In the genomic region with DNA sequence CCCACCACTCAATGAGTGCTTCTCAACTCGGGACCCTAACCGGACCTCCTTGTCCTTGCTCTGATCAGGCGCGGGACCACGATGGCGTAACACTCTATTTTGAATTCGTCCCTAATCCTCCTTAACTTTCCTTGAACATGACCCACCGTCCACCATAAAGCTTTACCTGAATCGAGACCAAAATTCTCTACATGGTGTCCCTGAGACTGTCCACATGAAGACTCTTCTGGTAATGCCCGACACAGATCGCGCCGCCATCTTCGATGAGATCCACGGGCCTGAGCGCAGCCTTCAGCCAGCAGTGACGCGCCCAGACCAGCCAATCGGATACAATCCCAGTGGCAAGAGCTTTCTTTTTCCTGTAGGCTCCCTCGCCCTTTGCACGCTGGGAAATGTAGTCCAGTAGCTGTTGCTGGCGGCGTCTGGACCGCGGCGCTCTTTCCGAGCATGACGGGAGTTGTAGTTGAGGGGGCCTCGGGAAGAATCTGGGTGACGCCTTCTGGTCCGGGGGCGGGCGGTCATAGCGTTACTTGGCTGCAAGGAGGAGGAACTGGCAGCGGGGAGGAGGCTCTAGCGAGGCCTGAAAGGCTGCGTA, we compare ENCODE assay signal across 8 cellular contexts. TPM values are rescaled to one million over a fixed set of nuclear protein-coding genes. Genes with fewer than 3 reads are reported as not detected.
DNase-seq lines count a peak whose midpoint lies in the region; ATAC-seq and TF ChIP-seq lines count a peak whose summit lies in the region.

A gene (minus strand): TSS at position 284 of the 595 bp plus-strand sequence. CDS start 26 bp downstream, at position 258.
A gene (plus strand): TSS at position 517 of the 595 bp plus-strand sequence. CDS start 306 bp downstream, outside the sequence.

- no peaks in the 10 kb centered on the region for H3K27me3 Mint-ChIP-seq in activated T-cell treated with anti-CD3 and anti-CD28 coated beads, Interleukin-2, amount 50 U/mL, for 72 hours (ENCODE audit: low read depth)

- H3K36me3 Mint-ChIP-seq in activated T-cell treated with anti-CD3 and anti-CD28 coated beads, Interleukin-2, amount 50 U/mL, for 72 hours (ENCODE audit: insufficient read depth in 2 of 2): peaks cover 43 to 70% of the 10 kb centered on the region in 2 donors

- peak; percentile 98 for ATAC-seq in GM21723 (IDR thresholded peaks at IDR 0.05; ENCODE audit: unreplicated experiment)
- ATAC-seq in Panc1: peak; percentile 100
- peak; percentile 96 to 97 for ATAC-seq in activated T-cell treated with anti-CD3 and anti-CD28 coated beads, Interleukin-2, amount 50 U/mL, for 72 hours (replicated peaks in 1 of 2)

- peaks cover 3% of the 10 kb centered on the region; the same call in 1 of the 2 replicates for H3K4me1 ChIP-seq in Panc1 (ENCODE audit: control insufficient read depth, insufficient read depth, low read length)
- peaks cover 12 to 43% (median 17%) of the 10 kb centered on the region in 3 donors for H3K4me1 ChIP-seq in esophagus squamous epithelium

- DNase-seq in DMS53 (lab: John Stamatoyannopoulos, UW) (peak; percentile 98), KG1 (lab: John Stamatoyannopoulos, UW) (peak; percentile 91), Panc1 (ENCODE audit: low read depth, low spot score) (peak; percentile 78), esophagus squamous epithelium (lab: John Stamatoyannopoulos, UW) (peak; percentile 91), myocyte (ENCODE audit: low read depth) (peak; percentile 100)
- DNase-seq in activated T-cell treated with anti-CD3 and anti-CD28 coated beads, Interleukin-2, amount 50 U/mL, for 72 hours: peak; percentile 95 to 96
- DNase-seq in stimulated activated CD8-positive, alpha-beta memory T cell treated with anti-CD3 and anti-CD28 coated beads, Interleukin-7, amount 100 ng/mL, for 48 hours (ENCODE audit: extremely low read depth in 1 of 2, low read depth in 1 of 2): peak; percentile 85 to 96

- H3K9me3 Mint-ChIP-seq in activated T-cell treated with anti-CD3 and anti-CD28 coated beads, Interleukin-2, amount 50 U/mL, for 72 hours: peaks cover 10 to 14% of the 10 kb centered on the region in 2 donors

- H3K36me3 ChIP-seq in Panc1 (ENCODE audit: control insufficient read depth, insufficient read depth, low read length): peaks cover 8% of the 10 kb centered on the region
- H3K36me3 ChIP-seq in esophagus squamous epithelium: peaks cover 11 to 61% (median 23%) of the 10 kb centered on the region in 3 donors

- H3K4me3 ChIP-seq in Panc1 (ENCODE audit: low read depth in 2 of 2, low read length in 2 of 2): peak within 1 kb of the TSS; percentile 85 to 95
- H3K4me3 ChIP-seq in esophagus squamous epithelium: peak within 1 kb of the TSS; percentile 60 to 84 (median 69)

- H3K27me3 ChIP-seq in Panc1 (ENCODE audit: control insufficient read depth, insufficient read depth, low read length) (no peaks in the 10 kb centered on the region), esophagus squamous epithelium (peaks cover 0 to 3% (median 0%) of the 10 kb centered on the region in 4 donors)

- peaks cover 68% of the 10 kb centered on the region for H3K4me1 Mint-ChIP-seq in activated T-cell treated with anti-CD3 and anti-CD28 coated beads, Interleukin-2, amount 50 U/mL, for 72 hours (ENCODE audit: low read depth)

- TF ChIP-seq POLR2A in esophagus squamous epithelium (IDR thresholded peaks at IDR 0.05): peak in 3 of 4 donors; percentile 41 to 76 (median 66)

- in situ Hi-C loops in Panc1 (cut with HindIII; ENCODE audit: low pct_unique_long_range_greater_than_20kb, low sequenced_read_pairs): no loop called here

- POLR2A ChIA-PET in Panc1 (lab: Charles Lee): interaction anchor here (0.6 to 0.7 kb wide), 2 partner anchors 16 kb away, joined by 3 read pairs; no protein-coding TSS in a partner anchor

- CTCF ChIA-PET in Panc1 (lab: Charles Lee): no interaction called here

- no TSS peak for BruUV-seq in Panc1 (replicated peaks; lab: Mats Ljungman, UMichigan)

- H3K27ac ChIP-seq in Panc1 (ENCODE audit: low read length): peak within 1 kb of the TSS; percentile 90
- H3K27ac ChIP-seq in esophagus squamous epithelium: peak within 1 kb of the TSS; percentile 85 to 94 (median 90)

- no peak for TF ChIP-seq CTCF in Panc1 (IDR thresholded peaks at IDR 0.05)
- TF ChIP-seq CTCF in esophagus squamous epithelium (IDR thresholded peaks at IDR 0.05): peak in 1 of 6 experiments; percentile 19

- H3K4me3 Mint-ChIP-seq in activated T-cell treated with anti-CD3 and anti-CD28 coated beads, Interleukin-2, amount 50 U/mL, for 72 hours: peak within 1 kb of the TSS; percentile 90 to 99

- H3K9me3 ChIP-seq in Panc1 (ENCODE audit: control insufficient read depth, insufficient read depth, low read depth, low read length) (peaks cover 32% of the 10 kb centered on the region), esophagus squamous epithelium (peaks cover 0 to 16% (median 0%) of the 10 kb centered on the region in 3 donors)

- WGBS in esophagus squamous epithelium, 2 donors: 0 to 1% methylated on average over 20 to 22 of the region's 37 CpGs

- intact Hi-C loops in Panc1 (cut with micrococcal nuclease; ENCODE audit: unreplicated experiment): no loop called here
- intact Hi-C loops in esophagus squamous epithelium (cut with DNase I): no loop called here

- H3K27ac Mint-ChIP-seq in activated T-cell treated with anti-CD3 and anti-CD28 coated beads, Interleukin-2, amount 50 U/mL, for 72 hours: peak within 1 kb of the TSS; percentile 99

RNA-seq across cellular contexts. Expression of the first gene that starts in this region (rescaled TPM):
- 7.2 TPM for total RNA-seq in Panc1 (2021; ENCODE audit: unreplicated experiment)
- 3.8 TPM for polyA plus RNA-seq in Panc1 (2012; ENCODE audit: insufficient read length)
- 10 to 100 TPM; 11.6 to 11.8 TPM for total RNA-seq in activated T-cell treated with anti-CD3 and anti-CD28 coated beads, Interleukin-2, amount 50 U/mL, for 72 hours
- total RNA-seq in esophagus squamous epithelium: 10 to 100 TPM in 3 of 4 donors, 1 to 10 TPM in 1; 4.4 to 13.9 (median 11.8) TPM
- total RNA-seq in myocyte: 15.8 and 20.2 TPM in 2 replicates
- 6.9 TPM for polyA plus RNA-seq in myocyte (2012)

RNA-seq across cellular contexts. Expression of the second gene that starts in this region (rescaled TPM):
- total RNA-seq in Panc1 (2021; ENCODE audit: unreplicated experiment) (7.0 TPM), esophagus squamous epithelium (10 to 100 TPM in 1 of 4 donors, 1 to 10 TPM in 3; 5.0 to 14.7 (median 6.6) TPM), myocyte (19.0 and 23.7 TPM in 2 replicates)
- 4.4 TPM for polyA plus RNA-seq in Panc1 (2012; ENCODE audit: insufficient read length)
- 1 to 10 TPM; 8.3 to 9.0 TPM for total RNA-seq in activated T-cell treated with anti-CD3 and anti-CD28 coated beads, Interleukin-2, amount 50 U/mL, for 72 hours
- polyA plus RNA-seq in myocyte (2012): 6.7 TPM

Comparison
In these comparisons a context has a peak if more than half of its experiments do, and no peak if none do; other contexts are left out.
1. Peak in every context shown above with its lines: DNase-seq, ATAC-seq, H3K4me3 ChIP-seq and H3K27ac ChIP-seq.